ENCODE assay signal across 28 cellular contexts in the genomic region with DNA sequence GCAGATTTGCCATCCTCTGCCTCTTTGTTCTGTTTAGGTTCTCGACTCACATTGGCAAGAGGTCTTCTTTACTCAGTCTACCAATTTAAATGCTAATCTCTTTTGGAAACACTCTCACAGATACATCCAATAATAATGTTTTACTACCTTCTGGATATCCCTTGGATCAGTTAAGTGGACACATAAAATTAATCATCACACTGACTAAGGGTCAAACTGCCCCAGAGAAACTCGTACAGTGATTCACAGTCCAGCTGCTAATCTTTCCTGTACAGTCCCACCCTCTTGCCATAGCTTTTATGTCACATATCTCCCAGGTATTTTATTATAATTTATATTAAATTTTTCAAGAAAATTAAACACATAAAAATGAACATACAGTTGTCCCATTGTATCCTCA.
DNase-seq lines count a peak whose midpoint lies in the region; ATAC-seq, FAIRE-seq and TF ChIP-seq lines count a peak whose summit lies in the region.
"Had no signal": no experiment of that assay in that cellular context is flagged by ENCODE, and none has a peak within 500 bp of the region (broad histone marks: within the 10 kb centered on the region; RNA-seq: fewer than 3 reads in every experiment).

No MANE protein-coding gene starts in this region.

- H3K9me2 ChIP-seq in Karpas-422 (replicated peaks; ENCODE audit: insufficient read depth, low read length), result no peaks in the 10 kb centered on the region

- no peak overlapping the region for H3K4me3 Mint-ChIP-seq in neural crest cell
- H3K4me3 Mint-ChIP-seq: CD14-positive monocyte; CD4-positive, alpha-beta memory T cell; CD4-positive, CD25-positive, alpha-beta regulatory T cell; CD8-positive, alpha-beta memory T cell had no signal

- H3K27me3 ChIP-seq in Karpas-422 (ENCODE audit: low read length) (no peaks in the 10 kb centered on the region), skeletal muscle tissue (ENCODE audit: control insufficient read depth in 3 of 3, insufficient read depth in 3 of 3, low read length in 3 of 3) (no peaks in the 10 kb centered on the region), A673 (replicated peaks; ENCODE audit: insufficient read depth, low read depth, low read length, poor library complexity) (no peaks in the 10 kb centered on the region)
- H3K27me3 ChIP-seq: BE2C, BLaER1 had no signal

- H3K27ac ChIP-seq in Karpas-422 (ENCODE audit: low read length) (no peak overlapping the region), skeletal muscle tissue (ENCODE audit: low read depth, low read length) (peak overlapping the region; percentile 16), A673 (ENCODE audit: low read depth, low read length, poor library complexity, severe bottlenecking) (no peak overlapping the region)
- H3K27ac ChIP-seq: BLaER1 had no signal

- H3K36me3 Mint-ChIP-seq in neural crest cell (ENCODE audit: low read depth), result peaks cover 7% of the 10 kb centered on the region
- H3K36me3 Mint-ChIP-seq: CD14-positive monocyte; CD4-positive, alpha-beta memory T cell; CD4-positive, CD25-positive, alpha-beta regulatory T cell; CD8-positive, alpha-beta memory T cell had no signal

- intact Hi-C loops in A673 (cut with micrococcal nuclease; ENCODE audit: unreplicated experiment), result no loop called here

- peaks cover 24% of the 10 kb centered on the region for H3K4me1 Mint-ChIP-seq in neural crest cell
- H3K4me1 Mint-ChIP-seq: CD4-positive, alpha-beta memory T cell; CD4-positive, CD25-positive, alpha-beta regulatory T cell; CD8-positive, alpha-beta memory T cell had no signal

- DNase-seq in Karpas-422 (peak; percentile 14), neural crest cell (ENCODE audit: low read depth, low spot score) (no peak), T-helper 2 cell (no peak), Kasumi-1 (lab: John Stamatoyannopoulos, UW) (no peak), A673 (ENCODE audit: low spot score) (no peak)
- DNase-seq: 8988T; BE2C; C1 segment of cervical spinal cord; CD4-positive, alpha-beta memory T cell; CD4-positive, CD25-positive, alpha-beta regulatory T cell; CD8-positive, alpha-beta memory T cell; COR-L47; DMS 273 treated with DMSO at 0.1 percent for 48 hours; DMS153; DMS53; DMS79; DND-41; EL; GDM1 had no signal

- POLR2A ChIA-PET in A673 (lab: Charles Lee; ENCODE audit: low non-redundant PET), result no interaction called here

- H3K9me3 ChIP-seq in Karpas-422 (ENCODE audit: low read length) (no peaks in the 10 kb centered on the region), skeletal muscle tissue (ENCODE audit: control insufficient read depth in 3 of 3, low read length in 3 of 3) (no peaks in the 10 kb centered on the region), A673 (ENCODE audit: low read depth, low read length, poor library complexity, severe bottlenecking) (no peaks in the 10 kb centered on the region)
- H3K9me3 ChIP-seq: BE2C, BLaER1 had no signal

- no peak overlapping the region for H3K4me2 ChIP-seq in Karpas-422 (ENCODE audit: low read depth, low read length, poor library complexity, severe bottlenecking)
- H3K4me2 ChIP-seq: BLaER1 had no signal

- BruUV-seq in A673 (replicated peaks; lab: Mats Ljungman, UMichigan), result no TSS peak

- H3K9ac ChIP-seq in Karpas-422 (ENCODE audit: low read length) (no peak overlapping the region), skeletal muscle tissue (ENCODE audit: low read depth in 1 of 3, low read length in 3 of 3) (no peak overlapping the region)
- H3K9ac ChIP-seq: BLaER1 had no signal

- peak; percentile 45 for FAIRE-seq in endometrium (lab: Jason Lieb, UNC)
- FAIRE-seq: A204.1, GM12878, GM12892, GM18507 had no signal

- H3K79me2 ChIP-seq in Karpas-422 (ENCODE audit: low read length), result no peaks in the 10 kb centered on the region

- no peaks in the 10 kb centered on the region for H3K27me3 Mint-ChIP-seq in neural crest cell (ENCODE audit: low read depth)
- H3K27me3 Mint-ChIP-seq: CD4-positive, CD25-positive, alpha-beta regulatory T cell had no signal

- H3K4me1 ChIP-seq in Karpas-422 (ENCODE audit: low read length) (no peaks in the 10 kb centered on the region), skeletal muscle tissue (ENCODE audit: control insufficient read depth in 3 of 3, insufficient read depth in 3 of 3, low read length in 3 of 3) (peaks cover 0 to 4% (median 2%) of the 10 kb centered on the region in 3 donors), A673 (ENCODE audit: insufficient read depth, low read length, poor library complexity, severe bottlenecking) (no peaks in the 10 kb centered on the region)
- H3K4me1 ChIP-seq: BLaER1 had no signal

- ATAC-seq in HG02840 (IDR thresholded peaks at IDR 0.05; ENCODE audit: low FRiP score, unreplicated experiment), result no peak
- ATAC-seq: GM12878 had no signal

- H3K4me3 ChIP-seq in Karpas-422 (ENCODE audit: low read length) (no peak overlapping the region), skeletal muscle tissue (ENCODE audit: low read length in 3 of 3) (no peak overlapping the region), A673 (ENCODE audit: low read depth, low read length, poor library complexity, severe bottlenecking) (no peak overlapping the region)
- H3K4me3 ChIP-seq: BLaER1, GM12878 had no signal

- CTCF ChIA-PET in A673 (lab: Charles Lee), result no interaction called here

- H3K27ac Mint-ChIP-seq in neural crest cell (ENCODE audit: unreplicated experiment), result peak overlapping the region; percentile 43
- H3K27ac Mint-ChIP-seq: CD14-positive monocyte; CD4-positive, alpha-beta memory T cell; CD4-positive, CD25-positive, alpha-beta regulatory T cell; CD8-positive, alpha-beta memory T cell had no signal

- H3K36me3 ChIP-seq in Karpas-422 (ENCODE audit: insufficient read depth, low read length), result no peaks in the 10 kb centered on the region
- no peaks in the 10 kb centered on the region for H3K36me3 ChIP-seq in skeletal muscle tissue (ENCODE audit: control insufficient read depth in 3 of 3, insufficient read depth in 3 of 3, low read length in 3 of 3)
- H3K36me3 ChIP-seq in A673 (ENCODE audit: insufficient read depth, low read length, poor library complexity, severe bottlenecking), result no peaks in the 10 kb centered on the region
- H3K36me3 ChIP-seq: BE2C, BLaER1 had no signal

- peaks cover 6% of the 10 kb centered on the region for H3K9me3 Mint-ChIP-seq in neural crest cell

- H2AFZ ChIP-seq in Karpas-422 (ENCODE audit: low read length), result no peak overlapping the region

- TF ChIP-seq CTCF in neural crest cell (conservative IDR thresholded peaks at IDR 0.05) (no peak), A673 (conservative IDR thresholded peaks at IDR 0.05; ENCODE audit: low read depth, low read length) (no peak)

- H4K20me1 ChIP-seq in Karpas-422 (ENCODE audit: insufficient read depth, low read depth, low read length), result no peaks in the 10 kb centered on the region
- H4K20me1 ChIP-seq: BLaER1 had no signal
